ENCODE assay signal across 31 cellular contexts in genomic region chr1:203359010-203359571, GRCh38. TPM values are rescaled to one million over a fixed set of nuclear protein-coding genes. Genes with fewer than 3 reads are reported as not detected.
DNase-seq lines count a peak whose midpoint lies in the region; ATAC-seq, FAIRE-seq and TF ChIP-seq lines count a peak whose summit lies in the region.
"Had no signal": no experiment of that assay in that cellular context is flagged by ENCODE, and none has a peak within 500 bp of the region (broad histone marks: within the 10 kb centered on the region; RNA-seq: fewer than 3 reads in every experiment).

No MANE protein-coding gene starts in this region.

- H2AFZ ChIP-seq in GM12878 (ENCODE audit: control insufficient read depth, low read depth, low read length) = no peak overlapping the region
- H2AFZ ChIP-seq: PC-9 had no signal

- TF ChIP-seq RAD21 in GM12878 (IDR thresholded peaks at IDR 0.05; ENCODE audit: insufficient read depth, low read depth, low read length) = 0 out of 2 replicates have a peak, but pooled peaks have one; percentile 19

- H3K27ac ChIP-seq in GM12878 (ENCODE audit: control insufficient read depth, insufficient read depth) = no peak overlapping the region
- H3K27ac ChIP-seq: 22Rv1, gastrocnemius medialis, KMS-11, PC-9, tibial artery had no signal

- no peaks in the 10 kb centered on the region for H3K79me2 ChIP-seq in GM12878 (ENCODE audit: control insufficient read depth, insufficient read depth, low read length)

- peak; percentile 57; the same call in 2 of the 3 replicates for ATAC-seq in GM12878
- no peak for ATAC-seq in HG02610 (IDR thresholded peaks at IDR 0.05; ENCODE audit: unreplicated experiment)
- no peak for ATAC-seq in GM21737 (IDR thresholded peaks at IDR 0.05; ENCODE audit: unreplicated experiment)
- ATAC-seq: gastrocnemius medialis; left colon; natural killer cell treated with Interleukin-12 subunit alpha and Interleukin-12 subunit beta and Interleukin-15 and Interleukin-18, amount 100 ng/mL, for 72 hours; stimulated activated naive B cell treated with anti-CD40 and anti-IgM and Interleukin-4, amounts not matched to agents 10 μg/mL and 1 μg/mL and 100 μg/mL, for 72 hours had no signal

- H3K4me2 ChIP-seq in GM12878 (ENCODE audit: control insufficient read depth, insufficient read depth) = no peak overlapping the region
- H3K4me2 ChIP-seq: KMS-11, PC-9 had no signal

- no peak overlapping the region for H3K9ac ChIP-seq in GM12878 (ENCODE audit: control insufficient read depth, insufficient read depth, low read length)
- H3K9ac ChIP-seq: KMS-11 had no signal

- peaks cover 0 to 10% of the 10 kb centered on the region in 2 experiments for H3K27me3 ChIP-seq in GM12878 (replicated peaks in 1 of 2; ENCODE audit: control insufficient read depth in 2 of 2, insufficient read depth in 2 of 2, low read length in 1 of 2)
- H3K27me3 ChIP-seq: gastrocnemius medialis had no signal

- no peak for FAIRE-seq in GM12878 (lab: Jason Lieb, UNC)
- FAIRE-seq: D721Med, endometrium had no signal

- intact Hi-C loops in GM12878 (cut with micrococcal nuclease; ENCODE audit: unreplicated experiment) = no loop called here
- intact Hi-C loops in lower leg skin (cut with DNase I; ENCODE audit: low total_unique reads) = no loop called here

- RAD21 ChIA-PET in GM12878 (lab: Charles Lee; ENCODE audit: unreplicated experiment) = interaction anchor here (1.1 to 3.3 kb wide), 8 partner anchors 12 to 92 kb away, joined by 3 to 20 read pairs (median 4); no protein-coding TSS in a partner anchor

- peak; percentile 33 for DNase-seq in DMS 273 (lab: John Stamatoyannopoulos, UW; ENCODE audit: unreplicated experiment)
- no peak for DNase-seq in DMS 273 treated with DMSO at 0.1 percent for 48 hours (lab: John Stamatoyannopoulos, UW)
- no peak for DNase-seq in GM12878 (ENCODE audit: low read depth, low spot score)
- DNase-seq in lower leg skin (ENCODE audit: low spot score in 2 of 2) = peak; percentile 53 to 94
- DNase-seq in ureter (ENCODE audit: low spot score) = peak; percentile 64
- no peak for DNase-seq in NCI-H748 (lab: John Stamatoyannopoulos, UW; ENCODE audit: unreplicated experiment)
- DNase-seq: activated CD4-positive, alpha-beta T cell treated with anti-CD3 and anti-CD28 coated beads, Interleukin-2, amount 10 ng/mL, durations not matched to agents 7 days and 5 days; activated CD8-positive, alpha-beta memory T cell treated with anti-CD3 and anti-CD28 coated beads, Interleukin-2, amount 50 U/mL, for 4 hours; activated naive CD8-positive, alpha-beta T cell treated with anti-CD3 and anti-CD28 coated beads, Interleukin-2, amount 10 ng/mL, durations not matched to agents 7 days and 5 days; C1 segment of cervical spinal cord; cortex of kidney; left colon; NCI-H187; NCI-H345; PC-9; posterior cingulate gyrus; SIG-M5; stimulated activated CD4-positive, alpha-beta T cell treated with anti-CD3 and anti-CD28 coated beads, Interleukin-2, amount 100 ng/mL, for 24 hours; stimulated activated naive B cell treated with anti-CD40 and anti-IgM and Interleukin-4, amounts not matched to agents 10 μg/mL and 1 μg/mL and 100 μg/mL, for 72 hours had no signal

- no peak for TF ChIP-seq EP300 in GM12878 (IDR thresholded peaks at IDR 0.05; ENCODE audit: borderline replicate concordance in 1 of 2, control insufficient read depth in 1 of 2, low read depth in 2 of 2, low read length in 2 of 2)

- POLR2A ChIA-PET in GM12878 (lab: Charles Lee) = interaction anchor here (1.2 kb wide), 1 partner anchor 82 kb away, joined by 3 read pairs; no protein-coding TSS in a partner anchor

- BruUV-seq in GM12878 (replicated peaks; lab: Mats Ljungman, UMichigan) = no TSS peak

- in situ Hi-C loops in GM12878 (cut with MboI) = no loop called here

- TF ChIP-seq POLR2A in GM12878 (IDR thresholded peaks at IDR 0.05; ENCODE audit: low read depth, low read length) (no peak), lower leg skin (IDR thresholded peaks at IDR 0.05) (no peak)

- SMC1A ChIA-PET in GM12878 (lab: Charles Lee; ENCODE audit: uncharacterized antibody, unreplicated experiment) = interaction anchor here (0.9 to 3.5 kb wide), 11 partner anchors 13 to 129 kb away, joined by 3 to 26 read pairs (median 5); no protein-coding TSS in a partner anchor

- H4K20me1 ChIP-seq in GM12878 (ENCODE audit: control insufficient read depth, insufficient read depth) = no peaks in the 10 kb centered on the region

- TF ChIP-seq CTCF in GM12878 (IDR thresholded peaks at IDR 0.05 in 2 of 3, conservative IDR thresholded peaks at IDR 0.05 in 1 of 3; ENCODE audit: control insufficient read depth in 2 of 3, extremely low read depth in 1 of 3, insufficient read depth in 1 of 3, low read depth in 3 of 3, low read length in 3 of 3) (peak in 1 of 3 experiments; percentile 38; a peak in 2 of 6 replicates), lower leg skin (IDR thresholded peaks at IDR 0.05) (no peak)

- H3K36me3 ChIP-seq in GM12878 (ENCODE audit: control insufficient read depth in 2 of 2, insufficient read depth in 2 of 2, low read length in 1 of 2) = no peaks in the 10 kb centered on the region
- H3K36me3 ChIP-seq: gastrocnemius medialis, HAP-1, tibial artery had no signal

- no peak overlapping the region for H3K4me3 ChIP-seq in GM12878
- no peak overlapping the region for H3K4me3 ChIP-seq in lower leg skin (ENCODE audit: low read depth, poor library complexity, severe bottlenecking)
- H3K4me3 ChIP-seq: gastrocnemius medialis, HAP-1, PC-9, skin epidermis, tibial artery had no signal

- H3K9me3 ChIP-seq in GM12878 (replicated peaks; ENCODE audit: control insufficient read depth, insufficient read depth, low read length) = peaks cover 8% of the 10 kb centered on the region; the same call in 2 of the 3 replicates
- H3K9me3 ChIP-seq: gastrocnemius medialis, HAP-1, tibial artery had no signal

- CTCF ChIA-PET in GM12878 (lab: Yijun Ruan, JAX) = interaction anchor here (0.7 to 15.0 kb wide), 10 partner anchors 15 to 328 kb away, joined by 3 to 184 read pairs (median 4); no protein-coding TSS in a partner anchor

- no peaks in the 10 kb centered on the region for H3K4me1 ChIP-seq in GM12878 (ENCODE audit: control insufficient read depth, insufficient read depth, low read length)
- H3K4me1 ChIP-seq: gastrocnemius medialis, HAP-1 had no signal

TF ChIP-seq in GM12878, 131 proteins besides CTCF, POLR2A, EP300 and RAD21 (continues in another document):
- TF ChIP-seq ZBED1 (IDR thresholded peaks at IDR 0.05; ENCODE audit: borderline replicate concordance) = no peak
- no peak for TF ChIP-seq YBX1 (IDR thresholded peaks at IDR 0.05)

RNA-seq across cellular contexts. Expression of gene FMOD, which starts 8.2 kb away (rescaled TPM):
- 0.17 TPM in 1 of 2 replicates, not detected in the other for total RNA-seq in GM12878 (2013; cell fraction: nucleolus; rRNA removed)
- not detected in 2 replicates for total RNA-seq in GM12878 (2014; rRNA removed)
- total RNA-seq in GM12878 (2014; rRNA removed; fragmentation: Illumina TruSeq; extraction: Trizol) = not detected in 2 replicates
- 0.19 and 0.26 TPM in 2 replicates for total RNA-seq in GM12878 (2021)
- polyA plus RNA-seq in GM12878 (2011; ENCODE audit: low read depth) = 0.08 TPM
- 0.11 and 0.27 TPM in 2 replicates for polyA plus RNA-seq in GM12878 (2011; rRNA removed)
- polyA plus RNA-seq in GM12878 (2011; cell fraction: cytosol; rRNA removed) = 0.13 and 0.15 TPM in 2 replicates
- 0.06 and 0.07 TPM in 2 replicates for polyA plus RNA-seq in GM12878 (2011; cell fraction: nucleus; rRNA removed)
- 0.07 TPM in 1 of 2 replicates, not detected in the other for polyA plus RNA-seq in GM12878 (2012)
- polyA plus RNA-seq in GM12878 (2014; fragmentation: Illumina TruSeq; extraction: Trizol) = 0.03 TPM in 1 of 2 replicates, not detected in the other
- not detected for polyA plus RNA-seq in GM12878 (2014; fragmentation: Nextera tagmentation; extraction: Ambion mirVana)
- not detected in 2 replicates for polyA plus RNA-seq in GM12878 (2014; rRNA removed)
- not detected for polyA plus RNA-seq in GM12878 (2016; fragmentation: Nextera tagmentation; extraction: Ambion mirVana)
- 0.10 TPM in 1 of 2 replicates, not detected in the other for polyA minus RNA-seq in GM12878 (2011; rRNA and poly(A)+ RNA removed)
- not detected in 2 replicates for polyA minus RNA-seq in GM12878 (2011; cell fraction: cytosol; rRNA and poly(A)+ RNA removed)
- 0.12 TPM in 1 of 2 replicates, not detected in the other for polyA minus RNA-seq in GM12878 (2011; cell fraction: nucleus; rRNA and poly(A)+ RNA removed)
- 10 to 100 TPM in 3 of 4 donors, 1 to 10 TPM in 1; 5.6 to 37.7 (median 19.3) TPM for total RNA-seq in lower leg skin
- total RNA-seq in ureter = 59.0 TPM
- total RNA-seq: activated CD4-positive, alpha-beta T cell treated with anti-CD3 and anti-CD28 coated beads, Interleukin-2, amount 10 ng/mL, durations not matched to agents 7 days and 5 days; activated naive CD8-positive, alpha-beta T cell treated with anti-CD3 and anti-CD28 coated beads, Interleukin-2, amount 10 ng/mL, durations not matched to agents 7 days and 5 days; G401; natural killer cell treated with Interleukin-12 subunit alpha and Interleukin-12 subunit beta and Interleukin-15 and Interleukin-18, amount 100 ng/mL, for 72 hours; PC-9 had no signal

RNA-seq across cellular contexts. Expression of gene BTG2, which starts 53.8 kb away (rescaled TPM):
- total RNA-seq in GM12878 (2013; cell fraction: nucleolus; rRNA removed) = 76.6 and 80.8 TPM in 2 replicates
- total RNA-seq in GM12878 (2014; rRNA removed) (127 and 144 TPM in 2 replicates), GM12878 (2014; rRNA removed; fragmentation: Illumina TruSeq; extraction: Trizol) (66.4 and 68.1 TPM in 2 replicates), GM12878 (2021) (109 TPM in 2 replicates), lower leg skin (100 to 1,000 TPM in 3 of 4 donors, 10 to 100 TPM in 1; 98.6 to 205 (median 131) TPM), ureter (199 TPM)
- polyA plus RNA-seq in GM12878 (2011; ENCODE audit: low read depth) = 33.7 TPM
- polyA plus RNA-seq in GM12878 (2011; rRNA removed) (131 and 136 TPM in 2 replicates), GM12878 (2014; fragmentation: Illumina TruSeq; extraction: Trizol) (93.3 and 104 TPM in 2 replicates), GM12878 (2014; fragmentation: Nextera tagmentation; extraction: Ambion mirVana) (10 to 100 TPM; 23.3 to 37.2 TPM), GM12878 (2014; rRNA removed) (160 and 187 TPM in 2 replicates), GM12878 (2016; fragmentation: Nextera tagmentation; extraction: Ambion mirVana) (100 to 1,000 TPM in 1 of 2 experiments, 10 to 100 TPM in 1; 91.0 to 103 TPM)
- 145 and 154 TPM in 2 replicates for polyA plus RNA-seq in GM12878 (2011; cell fraction: cytosol; rRNA removed)
- polyA plus RNA-seq in GM12878 (2011; cell fraction: nucleus; rRNA removed) = 101 and 145 TPM in 2 replicates
- polyA plus RNA-seq in GM12878 (2012) = 41.9 and 88.4 TPM in 2 replicates
- polyA minus RNA-seq in GM12878 (2011; rRNA and poly(A)+ RNA removed) = 90.9 and 155 TPM in 2 replicates
- 84.2 and 93.8 TPM in 2 replicates for polyA minus RNA-seq in GM12878 (2011; cell fraction: cytosol; rRNA and poly(A)+ RNA removed)
- 110 and 138 TPM in 2 replicates for polyA minus RNA-seq in GM12878 (2011; cell fraction: nucleus; rRNA and poly(A)+ RNA removed)

Comparison
In these comparisons a context has a peak if more than half of its experiments do, and no peak if none do; other contexts are left out.
1. DNase-seq: peak in DMS 273 (single experiment), lower leg skin (2 of 2) and ureter (single experiment); none in DMS 273 treated with DMSO at 0.1 percent for 48 hours (single experiment), GM12878 (single experiment) and NCI-H748 (single experiment).
2. RNA of gene FMOD, which starts 8.2 kb away (total RNA-seq): 59.0 TPM in ureter (single experiment) and 5.6 to 37.7 TPM in lower leg skin; 0.17 to 0.26 TPM in GM12878; every median in the first group is over 4 times any median in the second.